16 cellular contexts compared by ENCODE assay signal in genomic region chr1:8568837-8569236, GRCh38.
A peak's percentile ranks its signal among the peaks of the same experiment; 100 is the strongest.
DNase-seq lines count a peak whose midpoint lies in the region; ATAC-seq, FAIRE-seq and TF ChIP-seq lines count a peak whose summit lies in the region.
"Had no signal": no experiment of that assay in that cellular context is flagged by ENCODE, and none has a peak within 500 bp of the region (broad histone marks: within the 10 kb centered on the region; RNA-seq: fewer than 3 reads in every experiment).

No MANE protein-coding gene starts in this region.

- H2BK120ac ChIP-seq in mesendoderm (ENCODE audit: low read depth, low read length): no peak overlapping the region

- POLR2A ChIA-PET in HepG2 (lab: Yijun Ruan, JAX): no interaction called here

- H3K79me2 ChIP-seq in HepG2 (ENCODE audit: insufficient read depth, low read length) (peaks cover 61% of the 10 kb centered on the region), mesendoderm (ENCODE audit: control insufficient read depth, insufficient read depth, low read length) (peaks cover 5% of the 10 kb centered on the region)

- TF ChIP-seq POLR2A in HepG2 (IDR thresholded peaks at IDR 0.05; ENCODE audit: insufficient read depth in 1 of 2, low read depth in 2 of 2, low read length in 2 of 2) (no peak), right lobe of liver (IDR thresholded peaks at IDR 0.05) (no peak)

- no peak overlapping the region for H3K23ac ChIP-seq in mesendoderm (ENCODE audit: low read length)

- CTCF ChIA-PET in HepG2 (lab: Yijun Ruan, JAX; ENCODE audit: low intra/inter-chr PET ratio, low total read pairs): no interaction called here

- H3K9ac ChIP-seq in HepG2 (ENCODE audit: insufficient read depth, low read depth, low read length): no peak overlapping the region
- no peak overlapping the region for H3K9ac ChIP-seq in mesendoderm (ENCODE audit: low read length)
- H3K9ac ChIP-seq: BLaER1 had no signal

- in situ Hi-C loops in HepG2 (cut with HindIII; ENCODE audit: extremely low pct_ligation_motif_present, low pct_unique_long_range_greater_than_20kb): loop anchor here (10.0 to 25.0 kb wide), 2 partner anchors 96 to 268 kb away; no protein-coding TSS in a partner anchor

- H3K18ac ChIP-seq in mesendoderm (ENCODE audit: low read length): peak overlapping the region; percentile 75

- H3K4ac ChIP-seq in mesendoderm (ENCODE audit: low read depth, low read length): no peak overlapping the region

- H3K27ac ChIP-seq in HepG2 (ENCODE audit: extremely low read length, insufficient read depth, low read length) (no peak overlapping the region), right lobe of liver (no peak overlapping the region), VCaP (peak overlapping the region; percentile 84), mesendoderm (ENCODE audit: low read depth, low read length) (peak overlapping the region; percentile 45), aorta (ENCODE audit: low read depth in 1 of 2, low read length in 2 of 2) (no peak overlapping the region), lower lobe of right lung (no peak overlapping the region)
- H3K27ac ChIP-seq: BLaER1 had no signal

- TF ChIP-seq CTCF in HepG2 (CRISPR knock-in tag; IDR thresholded peaks at IDR 0.05) (no peak), right lobe of liver (IDR thresholded peaks at IDR 0.05) (no peak), VCaP (conservative IDR thresholded peaks at IDR 0.05) (no peak), lower lobe of right lung (IDR thresholded peaks at IDR 0.05) (no peak)

- intact Hi-C loops in HepG2 (cut with micrococcal nuclease; ENCODE audit: unreplicated experiment): no loop called here
- intact Hi-C loops in right lobe of liver (cut with DNase I): loop anchor here in 1 of 2 donors (10.0 kb wide), 1 partner anchor 156 kb away; no protein-coding TSS in a partner anchor
- intact Hi-C loops in aorta (cut with DNase I): loop anchor here in 1 of 2 donors (10.0 kb wide), 1 partner anchor 594 kb away; no protein-coding TSS in a partner anchor
- intact Hi-C loops in lower lobe of right lung (cut with DNase I): loop anchor here (10.0 kb wide), 1 partner anchor 106 kb away; no protein-coding TSS in a partner anchor

- FAIRE-seq in HepG2 (lab: Jason Lieb, UNC): no peak
- FAIRE-seq: H1 had no signal

- H3K4me1 ChIP-seq in HepG2 (ENCODE audit: insufficient read depth, low read length) (peaks cover 96% of the 10 kb centered on the region), right lobe of liver (peaks cover 0 to 37% (median 12%) of the 10 kb centered on the region in 4 donors), mesendoderm (ENCODE audit: control insufficient read depth, low read depth, low read length) (peaks cover 3% of the 10 kb centered on the region), aorta (ENCODE audit: control insufficient read depth in 1 of 2, insufficient read depth in 2 of 2, low read length in 2 of 2) (peaks cover 0 to 2% of the 10 kb centered on the region in 2 donors), lower lobe of right lung (peaks cover 32% of the 10 kb centered on the region)

- H3K4me3 ChIP-seq in HepG2 (replicated peaks in 1 of 3; ENCODE audit: insufficient read depth in 1 of 3, low read depth in 2 of 3, low read length in 3 of 3) (no peak overlapping the region), right lobe of liver (no peak overlapping the region), mesendoderm (ENCODE audit: low read length) (no peak overlapping the region), aorta (ENCODE audit: low read length in 2 of 2) (no peak overlapping the region), lower lobe of right lung (no peak overlapping the region)
- H3K4me3 ChIP-seq: BLaER1 had no signal

- H2BK5ac ChIP-seq in mesendoderm (ENCODE audit: low read length): no peak overlapping the region

- ATAC-seq in HepG2: no peak
- no peak for ATAC-seq in right lobe of liver
- no peak for ATAC-seq in GM21786 (IDR thresholded peaks at IDR 0.05; ENCODE audit: unreplicated experiment)
- ATAC-seq in aorta (ENCODE audit: low FRiP score): no peak
- no peak for ATAC-seq in lower lobe of right lung

- H4K5ac ChIP-seq in mesendoderm (ENCODE audit: low read length): no peak overlapping the region

- H2AFZ ChIP-seq in HepG2 (ENCODE audit: low read length): no peak overlapping the region

- H2AK5ac ChIP-seq in mesendoderm (ENCODE audit: low read length): no peak overlapping the region

- H2BK15ac ChIP-seq in mesendoderm (replicated peaks; ENCODE audit: low read depth): no peak overlapping the region

- peaks cover 8% of the 10 kb centered on the region for H4K20me1 ChIP-seq in HepG2 (ENCODE audit: insufficient read depth, low read length)

- no peaks in the 10 kb centered on the region for H3K9me3 ChIP-seq in HepG2 (ENCODE audit: low read length)
- no peaks in the 10 kb centered on the region for H3K9me3 ChIP-seq in right lobe of liver
- no peaks in the 10 kb centered on the region for H3K9me3 ChIP-seq in aorta (ENCODE audit: control insufficient read depth, low read length)
- H3K9me3 ChIP-seq in lower lobe of right lung: no peaks in the 10 kb centered on the region
- H3K9me3 ChIP-seq: BLaER1 had no signal

- no TSS peak for BruUV-seq in HepG2 (replicated peaks; lab: Mats Ljungman, UMichigan)

- TF ChIP-seq EP300 in HepG2 (IDR thresholded peaks at IDR 0.05; ENCODE audit: low read depth in 2 of 2, low read length in 2 of 2) (no peak), HepG2 (CRISPR knock-in tag; IDR thresholded peaks at IDR 0.05; ENCODE audit: borderline replicate concordance) (no peak)

- H3K4me2 ChIP-seq in HepG2 (ENCODE audit: low read depth, low read length): no peak overlapping the region
- H3K4me2 ChIP-seq in mesendoderm (ENCODE audit: low read length): no peak overlapping the region
- H3K4me2 ChIP-seq: BLaER1 had no signal

- H3K56ac ChIP-seq in mesendoderm (ENCODE audit: low read length): no peak overlapping the region

- DNase-seq in HepG2 (ENCODE audit: low spot score) (no peak), right lobe of liver (no peak), mesendoderm (no peak), aorta (no peak), lower lobe of right lung (no peak)
- DNase-seq: 8988T; CD4-positive, alpha-beta memory T cell; DMS153; DMS79 treated with DMSO at 0.1 percent for 48 hours; GF-D8; H9; KBM-7 had no signal

- WGBS in HepG2 (ENCODE audit: low lambda C conversion rate): 96% methylated on average over 3 of the region's 3 CpGs
- 51% methylated on average over 3 of the region's 3 CpGs for WGBS in right lobe of liver (ENCODE audit: insufficient coverage, low coverage, low lambda C conversion rate, missing lambda C conversion rate)
- WGBS in mesendoderm (ENCODE audit: extremely low coverage, insufficient coverage, low lambda C conversion rate): no CpG with 5 or more reads among the region's 3 CpGs
- 92 to 95% methylated on average over 3 of the region's 3 CpGs for WGBS in aorta, 2 donors

- H4K8ac ChIP-seq in mesendoderm (ENCODE audit: low read depth, low read length): peak overlapping the region; percentile 39

- TF ChIP-seq RAD21 in HepG2 (CRISPR knock-in tag; IDR thresholded peaks at IDR 0.05): no peak

- peaks cover 3% of the 10 kb centered on the region for H3K79me1 ChIP-seq in mesendoderm (ENCODE audit: low read length)

- H3K36me3 ChIP-seq in HepG2 (replicated peaks in 1 of 2; ENCODE audit: control insufficient read depth in 1 of 2, insufficient read depth in 2 of 2, low read length in 2 of 2): peaks cover 0 to 4% of the 10 kb centered on the region in 2 experiments; a peak in 2 of 5 replicates
- H3K36me3 ChIP-seq in right lobe of liver: no peaks in the 10 kb centered on the region
- no peaks in the 10 kb centered on the region for H3K36me3 ChIP-seq in mesendoderm (ENCODE audit: control insufficient read depth, insufficient read depth, low read length)
- H3K36me3 ChIP-seq in aorta (ENCODE audit: control insufficient read depth in 1 of 2, insufficient read depth in 2 of 2, low read length in 1 of 2): no peaks in the 10 kb centered on the region
- no peaks in the 10 kb centered on the region for H3K36me3 ChIP-seq in lower lobe of right lung

- H3K27me3 ChIP-seq in HepG2 (ENCODE audit: control insufficient read depth in 1 of 2, insufficient read depth in 2 of 2, low read length in 2 of 2) (no peaks in the 10 kb centered on the region), right lobe of liver (no peaks in the 10 kb centered on the region), mesendoderm (ENCODE audit: insufficient read depth, low read length, poor library complexity) (no peaks in the 10 kb centered on the region), aorta (ENCODE audit: control insufficient read depth in 1 of 2, insufficient read depth in 2 of 2, low read length in 1 of 2) (no peaks in the 10 kb centered on the region), lower lobe of right lung (ENCODE audit: low read depth) (no peaks in the 10 kb centered on the region)
- H3K27me3 ChIP-seq: BLaER1 had no signal

TF ChIP-seq in HepG2, 621 proteins besides CTCF, POLR2A, EP300 and RAD21:
- TF ChIP-seq MAFK (conservative IDR thresholded peaks at IDR 0.05 in 1 of 2, IDR thresholded peaks at IDR 0.05 in 1 of 2; ENCODE audit: low read length in 2 of 2) (peak; percentile 88 to 91), EEA1 (CRISPR knock-in tag; IDR thresholded peaks at IDR 0.05; ENCODE audit: borderline replicate concordance) (no peak), MAFF (IDR thresholded peaks at IDR 0.05; ENCODE audit: low read depth, low read length) (peak; percentile 88), E2F5 (CRISPR knock-in tag; conservative IDR thresholded peaks at IDR 0.05) (no peak)

Comparison
In these comparisons a context has a peak if more than half of its experiments do, and no peak if none do; other contexts are left out.
1. H3K27ac ChIP-seq: peak in VCaP (single experiment) and mesendoderm (single experiment); none in HepG2 (single experiment), right lobe of liver (0 of 3), aorta (0 of 2) and lower lobe of right lung (single experiment).